Comparison of ENCODE assay signal across 17 cellular contexts in the genomic region with DNA sequence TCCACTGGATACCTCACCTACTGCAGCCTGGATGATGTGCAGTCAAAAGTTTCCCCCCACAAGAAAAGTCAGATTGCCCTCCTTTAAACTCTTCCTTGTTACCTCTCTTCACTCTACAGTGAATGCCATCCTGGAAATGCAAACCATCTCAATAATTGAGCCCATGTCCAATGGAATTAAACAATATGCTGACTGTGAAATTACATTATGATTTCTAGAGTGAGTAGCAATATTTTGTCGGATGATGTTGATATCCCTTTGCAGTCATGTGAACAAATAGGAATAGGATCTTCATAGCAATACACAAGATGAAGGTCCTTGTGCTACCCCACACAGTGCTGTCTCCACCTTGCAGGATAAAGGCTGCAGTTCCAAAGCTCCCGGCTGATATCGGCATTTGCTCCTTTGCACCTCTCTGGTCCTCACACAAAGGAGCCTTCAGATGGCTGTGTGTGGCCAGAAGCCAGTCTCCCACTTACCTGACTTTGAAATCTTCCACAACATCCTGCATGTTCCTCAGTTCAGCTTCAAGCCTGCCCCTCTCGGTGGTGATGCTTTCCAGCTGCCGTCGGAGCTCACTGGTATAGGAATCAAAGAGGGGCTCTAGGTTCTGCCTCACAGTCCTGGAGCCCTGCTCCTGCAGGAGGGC. TPM values are rescaled to one million over a fixed set of nuclear protein-coding genes. Genes with fewer than 3 reads are reported as not detected.
A peak's percentile ranks its signal among the peaks of the same experiment; 100 is the strongest.
DNase-seq lines count a peak whose midpoint lies in the region; ATAC-seq, FAIRE-seq and TF ChIP-seq lines count a peak whose summit lies in the region.
"Had no signal": no experiment of that assay in that cellular context is flagged by ENCODE, and none has a peak within 500 bp of the region (broad histone marks: within the 10 kb centered on the region; RNA-seq: fewer than 3 reads in every experiment).

No MANE protein-coding gene starts in this region.

- H3K79me2 ChIP-seq in keratinocyte (ENCODE audit: control insufficient read depth, insufficient read depth, low read length) = peaks cover 2% of the 10 kb centered on the region

- no peak for TF ChIP-seq CTCF in A549 (IDR thresholded peaks at IDR 0.05)
- no peak for TF ChIP-seq CTCF in bronchial epithelial cell (IDR thresholded peaks at IDR 0.05; ENCODE audit: insufficient read depth, low read length, severe bottlenecking)
- TF ChIP-seq CTCF in keratinocyte (optimal IDR thresholded peaks at IDR 0.05 in 1 of 3, IDR thresholded peaks at IDR 0.05 in 1 of 3, conservative IDR thresholded peaks at IDR 0.05 in 1 of 3; ENCODE audit: extremely low read depth in 1 of 3, insufficient read depth in 2 of 3, low read length in 3 of 3) = no peak
- TF ChIP-seq CTCF in vagina (IDR thresholded peaks at IDR 0.05) = no peak

- CTCF ChIA-PET in A549 (lab: Yijun Ruan, JAX) = interaction anchor here (1.0 to 2.2 kb wide), 2 partner anchors 10 to 60 kb away, joined by 4 to 7 read pairs; no protein-coding TSS in a partner anchor

- TF ChIP-seq RAD21 in A549 (conservative IDR thresholded peaks at IDR 0.05 in 1 of 2, IDR thresholded peaks at IDR 0.05 in 1 of 2) = no peak

- H3K9me1 ChIP-seq in keratinocyte (ENCODE audit: control insufficient read depth, extremely low read depth, insufficient read depth, low read length) = no peaks in the 10 kb centered on the region

- TF ChIP-seq POLR2A in A549 (IDR thresholded peaks at IDR 0.05; ENCODE audit: low read length) (no peak), vagina (IDR thresholded peaks at IDR 0.05) (no peak)

- no peaks in the 10 kb centered on the region for H3K9me3 ChIP-seq in A549
- no peaks in the 10 kb centered on the region for H3K9me3 ChIP-seq in keratinocyte (ENCODE audit: control insufficient read depth, low read depth, low read length)
- no peaks in the 10 kb centered on the region for H3K9me3 ChIP-seq in vagina
- H3K9me3 ChIP-seq: BE2C, Caco-2 had no signal

- H3K4me3 ChIP-seq in A549 (no peak overlapping the region), bronchial epithelial cell (ENCODE audit: low read depth, low read length) (no peak overlapping the region), keratinocyte (ENCODE audit: control insufficient read depth in 2 of 3, extremely low read depth in 1 of 3, insufficient read depth in 2 of 3, low read depth in 1 of 3, low read length in 3 of 3) (no peak overlapping the region), vagina (no peak overlapping the region)

- no peak overlapping the region for H2AFZ ChIP-seq in keratinocyte (ENCODE audit: control insufficient read depth, low read length)

- no peak overlapping the region for H3K27ac Mint-ChIP-seq in activated naive CD8-positive, alpha-beta T cell treated with anti-CD3 and anti-CD28 coated beads, Interleukin-2, amount 50 U/mL, for 24 hours
- H3K27ac Mint-ChIP-seq: CD4-positive, CD25-positive, alpha-beta regulatory T cell; H9 had no signal

- no peaks in the 10 kb centered on the region for H3K9me3 Mint-ChIP-seq in activated naive CD8-positive, alpha-beta T cell treated with anti-CD3 and anti-CD28 coated beads, Interleukin-2, amount 50 U/mL, for 24 hours
- H3K9me3 Mint-ChIP-seq: CD4-positive, CD25-positive, alpha-beta regulatory T cell; H9 had no signal

- TF ChIP-seq EP300 in A549 (IDR thresholded peaks at IDR 0.05) = no peak

- H3K4me1 Mint-ChIP-seq in activated naive CD8-positive, alpha-beta T cell treated with anti-CD3 and anti-CD28 coated beads, Interleukin-2, amount 50 U/mL, for 24 hours = no peaks in the 10 kb centered on the region

- POLR2A ChIA-PET in A549 (lab: Yijun Ruan, JAX) = no interaction called here

- H3K4me1 ChIP-seq in A549 (no peaks in the 10 kb centered on the region), keratinocyte (ENCODE audit: control insufficient read depth, extremely low read depth, insufficient read depth, low read length) (peaks cover 38% of the 10 kb centered on the region), vagina (peaks cover 23% of the 10 kb centered on the region)
- H3K4me1 ChIP-seq: BE2C had no signal

- ATAC-seq in A549 = no peak
- ATAC-seq in activated naive CD8-positive, alpha-beta T cell treated with anti-CD3 and anti-CD28 coated beads, Interleukin-2, amount 50 U/mL, for 24 hours = no peak

- no peaks in the 10 kb centered on the region for H3K27me3 ChIP-seq in bronchial epithelial cell (ENCODE audit: control insufficient read depth, insufficient read depth, low read length)
- H3K27me3 ChIP-seq in keratinocyte (ENCODE audit: control insufficient read depth, extremely low read depth, insufficient read depth, low read length) = no peaks in the 10 kb centered on the region
- H3K27me3 ChIP-seq in vagina = no peaks in the 10 kb centered on the region

- H3K36me3 Mint-ChIP-seq in activated naive CD8-positive, alpha-beta T cell treated with anti-CD3 and anti-CD28 coated beads, Interleukin-2, amount 50 U/mL, for 24 hours (ENCODE audit: low read depth) = no peaks in the 10 kb centered on the region
- H3K36me3 Mint-ChIP-seq: CD4-positive, CD25-positive, alpha-beta regulatory T cell had no signal

- H3K4me2 ChIP-seq in A549 (no peak overlapping the region), keratinocyte (ENCODE audit: control insufficient read depth, extremely low read depth, insufficient read depth, low read depth, low read length) (no peak overlapping the region)

- no peak overlapping the region for H3K4me3 Mint-ChIP-seq in activated naive CD8-positive, alpha-beta T cell treated with anti-CD3 and anti-CD28 coated beads, Interleukin-2, amount 50 U/mL, for 24 hours
- H3K4me3 Mint-ChIP-seq: CD4-positive, CD25-positive, alpha-beta regulatory T cell; H9 had no signal

- intact Hi-C loops in vagina (cut with DNase I) = no loop called here

- dilution Hi-C loops in keratinocyte (cut with MboI; ENCODE audit: extremely low pct_ligation_motif_present, low sequenced_read_pairs) = no loop called here

- DNase-seq in A549 (ENCODE audit: low read depth in 1 of 2, low spot score in 1 of 2) (no peak), bronchial epithelial cell (ENCODE audit: low read depth) (no peak), keratinocyte (ENCODE audit: low read depth, low spot score) (no peak), vagina (ENCODE audit: extremely low spot score in 2 of 2) (peak; percentile 31 to 75), AG08395 (ENCODE audit: low spot score) (no peak), HPDE6-E6E7 (ENCODE audit: extremely low spot score) (no peak)
- no peak for DNase-seq in activated naive CD8-positive, alpha-beta T cell treated with anti-CD3 and anti-CD28 coated beads, Interleukin-2, amount 50 U/mL, for 24 hours
- DNase-seq: 8988T; BE2C; C1 segment of cervical spinal cord; Caco-2; CD4-positive, CD25-positive, alpha-beta regulatory T cell; H9 had no signal

- H3K9ac ChIP-seq in keratinocyte (ENCODE audit: control insufficient read depth, extremely low read depth, insufficient read depth, low read length) = no peak overlapping the region

- FAIRE-seq in A549 (lab: Jason Lieb, UNC) = no peak
- FAIRE-seq in bronchial epithelial cell (lab: Jason Lieb, UNC) = peak; percentile 89
- peak; percentile 17 for FAIRE-seq in keratinocyte (lab: Jason Lieb, UNC)
- FAIRE-seq: D721Med, G401.6, GM12891, H1 had no signal

- no peaks in the 10 kb centered on the region for H4K20me1 ChIP-seq in keratinocyte (ENCODE audit: control insufficient read depth, extremely low read depth, insufficient read depth, low read length)

- 83% methylated on average over 6 of the region's 6 CpGs for WGBS in A549 (ENCODE audit: missing lambda C conversion rate)

- H3K27ac ChIP-seq in A549 = no peak overlapping the region
- H3K27ac ChIP-seq in keratinocyte (ENCODE audit: control insufficient read depth, insufficient read depth, low read length) = no peak overlapping the region
- H3K27ac ChIP-seq in vagina = no peak overlapping the region

- no peaks in the 10 kb centered on the region for H3K36me3 ChIP-seq in bronchial epithelial cell (ENCODE audit: control insufficient read depth, insufficient read depth, low read length)
- peaks cover 0 to 3% of the 10 kb centered on the region in 2 experiments for H3K36me3 ChIP-seq in keratinocyte (ENCODE audit: control insufficient read depth in 2 of 2, extremely low read depth in 1 of 2, insufficient read depth in 2 of 2, low read length in 2 of 2)
- no peaks in the 10 kb centered on the region for H3K36me3 ChIP-seq in vagina
- H3K36me3 ChIP-seq: BE2C had no signal

- peaks cover 20% of the 10 kb centered on the region for H3K27me3 Mint-ChIP-seq in activated naive CD8-positive, alpha-beta T cell treated with anti-CD3 and anti-CD28 coated beads, Interleukin-2, amount 50 U/mL, for 24 hours

RNA-seq across cellular contexts. Expression of a gene that starts 1.5 kb away (rescaled TPM):
- polyA plus RNA-seq in A549 (2011; rRNA removed) = not detected in 2 replicates
- polyA plus RNA-seq in A549 (2012; cell fraction: cytosol; rRNA removed) = 0.03 TPM in 1 of 2 replicates, not detected in the other
- 0.01 and 0.05 TPM in 2 replicates for polyA plus RNA-seq in A549 (2012; cell fraction: nucleus; rRNA removed)
- not detected in 3 replicates for polyA plus RNA-seq in A549 (2017; fragmentation: RNase III; extraction: RNeasy Plus Mini Kit Qiagen cat#74134 plus additional on column Dnase treatment)
- not detected in 2 replicates for polyA minus RNA-seq in A549 (2011; rRNA and poly(A)+ RNA removed)
- total RNA-seq in bronchial epithelial cell = 1.8 and 7.3 TPM in 2 replicates
- polyA plus RNA-seq in keratinocyte = 59.4 to 151 TPM (median 60.5 TPM) in 3 replicates
- polyA plus RNA-seq in keratinocyte (2011; ENCODE audit: low read depth) = 143 TPM
- 91.3 and 121 TPM in 2 replicates for polyA plus RNA-seq in keratinocyte (2011; cell fraction: cytosol; rRNA removed)
- 151 and 198 TPM in 2 replicates for polyA plus RNA-seq in keratinocyte (2011; cell fraction: nucleus; rRNA removed)
- 57.0 and 152 TPM in 2 replicates for polyA plus RNA-seq in keratinocyte (2012; ENCODE audit: low replicate concordance)
- 77.0 to 171 TPM (median 89.5 TPM) in 3 replicates for polyA minus RNA-seq in keratinocyte
- polyA minus RNA-seq in keratinocyte (2011; cell fraction: cytosol; rRNA and poly(A)+ RNA removed) = 144 TPM
- polyA minus RNA-seq in keratinocyte (2011; cell fraction: nucleus; rRNA and poly(A)+ RNA removed) = 87.8 and 113 TPM in 2 replicates
- not detected for total RNA-seq in vagina
- total RNA-seq: Caco-2; CD4-positive, CD25-positive, alpha-beta regulatory T cell; H1; H9 had no signal
- polyA plus RNA-seq: CD4-positive, CD25-positive, alpha-beta regulatory T cell; H1 had no signal

RNA-seq across cellular contexts. Expression of a gene that starts 19.3 kb away (rescaled TPM):
- polyA plus RNA-seq in A549 (2011; rRNA removed) = not detected in 2 replicates
- polyA plus RNA-seq in A549 (2012; cell fraction: cytosol; rRNA removed) = 0.01 TPM in 1 of 2 replicates, not detected in the other
- 0.01 TPM in 1 of 2 replicates, not detected in the other for polyA plus RNA-seq in A549 (2012; cell fraction: nucleus; rRNA removed)
- not detected in 3 replicates for polyA plus RNA-seq in A549 (2017; fragmentation: RNase III; extraction: RNeasy Plus Mini Kit Qiagen cat#74134 plus additional on column Dnase treatment)
- not detected in 2 replicates for polyA minus RNA-seq in A549 (2011; rRNA and poly(A)+ RNA removed)
- 287 and 1,881 TPM in 2 replicates for total RNA-seq in bronchial epithelial cell
- 1,722 to 4,902 TPM (median 2,016 TPM) in 3 replicates for polyA plus RNA-seq in keratinocyte
- 2,938 TPM for polyA plus RNA-seq in keratinocyte (2011; ENCODE audit: low read depth)
- polyA plus RNA-seq in keratinocyte (2011; cell fraction: cytosol; rRNA removed) = 2,812 and 3,083 TPM in 2 replicates
- polyA plus RNA-seq in keratinocyte (2011; cell fraction: nucleus; rRNA removed) = 2,797 and 2,980 TPM in 2 replicates
- polyA plus RNA-seq in keratinocyte (2012; ENCODE audit: low replicate concordance) = 1,858 and 2,565 TPM in 2 replicates
- polyA minus RNA-seq in keratinocyte = 2,114 to 3,991 TPM (median 2,742 TPM) in 3 replicates
- 3,211 TPM for polyA minus RNA-seq in keratinocyte (2011; cell fraction: cytosol; rRNA and poly(A)+ RNA removed)
- polyA minus RNA-seq in keratinocyte (2011; cell fraction: nucleus; rRNA and poly(A)+ RNA removed) = 1,354 and 1,584 TPM in 2 replicates
- 184 TPM for total RNA-seq in vagina
- total RNA-seq: Caco-2; CD4-positive, CD25-positive, alpha-beta regulatory T cell; H1; H9 had no signal
- polyA plus RNA-seq: CD4-positive, CD25-positive, alpha-beta regulatory T cell; H1 had no signal

RNA-seq across cellular contexts. Expression of a gene that starts 26.5 kb away (rescaled TPM):
- polyA plus RNA-seq in A549 (2011; rRNA removed) (not detected in 2 replicates), A549 (2017; fragmentation: RNase III; extraction: RNeasy Plus Mini Kit Qiagen cat#74134 plus additional on column Dnase treatment) (not detected in 3 replicates), keratinocyte (0.03 TPM in 1 of 3 replicates, not detected in the others)
- not detected in 2 replicates for polyA plus RNA-seq in A549 (2012; cell fraction: cytosol; rRNA removed)
- 0.01 TPM in 1 of 2 replicates, not detected in the other for polyA plus RNA-seq in A549 (2012; cell fraction: nucleus; rRNA removed)
- polyA minus RNA-seq in A549 (2011; rRNA and poly(A)+ RNA removed) = not detected in 2 replicates
- total RNA-seq in bronchial epithelial cell (not detected in 2 replicates), vagina (not detected)
- 0.10 TPM for polyA plus RNA-seq in keratinocyte (2011; ENCODE audit: low read depth)
- polyA plus RNA-seq in keratinocyte (2011; cell fraction: cytosol; rRNA removed) = not detected in 2 replicates
- polyA plus RNA-seq in keratinocyte (2011; cell fraction: nucleus; rRNA removed) = not detected in 2 replicates
- 0.25 TPM in 1 of 2 replicates, not detected in the other for polyA plus RNA-seq in keratinocyte (2012; ENCODE audit: low replicate concordance)
- polyA minus RNA-seq in keratinocyte = not detected in 3 replicates
- polyA minus RNA-seq in keratinocyte (2011; cell fraction: cytosol; rRNA and poly(A)+ RNA removed) = not detected
- polyA minus RNA-seq in keratinocyte (2011; cell fraction: nucleus; rRNA and poly(A)+ RNA removed) = not detected in 2 replicates
- total RNA-seq: Caco-2; CD4-positive, CD25-positive, alpha-beta regulatory T cell; H1; H9 had no signal
- polyA plus RNA-seq: CD4-positive, CD25-positive, alpha-beta regulatory T cell; H1 had no signal

RNA-seq across cellular contexts. Expression of a gene that starts 40.9 kb away (rescaled TPM):
- not detected in 2 replicates for polyA plus RNA-seq in A549 (2011; rRNA removed)
- not detected in 2 replicates for polyA plus RNA-seq in A549 (2012; cell fraction: cytosol; rRNA removed)
- not detected in 2 replicates for polyA plus RNA-seq in A549 (2012; cell fraction: nucleus; rRNA removed)
- not detected in 3 replicates for polyA plus RNA-seq in A549 (2017; fragmentation: RNase III; extraction: RNeasy Plus Mini Kit Qiagen cat#74134 plus additional on column Dnase treatment)
- polyA minus RNA-seq in A549 (2011; rRNA and poly(A)+ RNA removed) = not detected in 2 replicates
- total RNA-seq in bronchial epithelial cell = 16.8 and 138 TPM in 2 replicates
- 203 to 1,358 TPM (median 357 TPM) in 3 replicates for polyA plus RNA-seq in keratinocyte
- polyA plus RNA-seq in keratinocyte (2011; ENCODE audit: low read depth) = 180 TPM
- 276 and 391 TPM in 2 replicates for polyA plus RNA-seq in keratinocyte (2011; cell fraction: cytosol; rRNA removed)
- polyA plus RNA-seq in keratinocyte (2011; cell fraction: nucleus; rRNA removed) = 374 and 380 TPM in 2 replicates
- polyA plus RNA-seq in keratinocyte (2012; ENCODE audit: low replicate concordance) = 210 and 280 TPM in 2 replicates
- 453 to 1,813 TPM (median 710 TPM) in 3 replicates for polyA minus RNA-seq in keratinocyte
- 562 TPM for polyA minus RNA-seq in keratinocyte (2011; cell fraction: cytosol; rRNA and poly(A)+ RNA removed)
- polyA minus RNA-seq in keratinocyte (2011; cell fraction: nucleus; rRNA and poly(A)+ RNA removed) = 354 and 380 TPM in 2 replicates
- 257 TPM for total RNA-seq in vagina
- total RNA-seq: Caco-2; CD4-positive, CD25-positive, alpha-beta regulatory T cell; H1; H9 had no signal
- polyA plus RNA-seq: CD4-positive, CD25-positive, alpha-beta regulatory T cell; H1 had no signal

RNA-seq across cellular contexts. Expression of a gene that starts 47.2 kb away (rescaled TPM):
- not detected in 2 replicates for polyA plus RNA-seq in A549 (2011; rRNA removed)
- polyA plus RNA-seq in A549 (2012; cell fraction: cytosol; rRNA removed) = 0.01 and 0.03 TPM in 2 replicates
- polyA plus RNA-seq in A549 (2012; cell fraction: nucleus; rRNA removed) = 0.02 and 0.05 TPM in 2 replicates
- not detected in 3 replicates for polyA plus RNA-seq in A549 (2017; fragmentation: RNase III; extraction: RNeasy Plus Mini Kit Qiagen cat#74134 plus additional on column Dnase treatment)
- not detected in 2 replicates for polyA minus RNA-seq in A549 (2011; rRNA and poly(A)+ RNA removed)
- total RNA-seq in bronchial epithelial cell = not detected in 2 replicates
- 0.05 to 0.13 TPM (median 0.10 TPM) in 3 replicates for polyA plus RNA-seq in keratinocyte
- polyA plus RNA-seq in keratinocyte (2011; ENCODE audit: low read depth) = 0.50 TPM
- 0.02 and 0.08 TPM in 2 replicates for polyA plus RNA-seq in keratinocyte (2011; cell fraction: cytosol; rRNA removed)
- polyA plus RNA-seq in keratinocyte (2011; cell fraction: nucleus; rRNA removed) = 0.06 and 0.24 TPM in 2 replicates
- 0.34 TPM in 1 of 2 replicates, not detected in the other for polyA plus RNA-seq in keratinocyte (2012; ENCODE audit: low replicate concordance)
- 0.20 TPM in 1 of 3 replicates, not detected in the others for polyA minus RNA-seq in keratinocyte
- not detected for polyA minus RNA-seq in keratinocyte (2011; cell fraction: cytosol; rRNA and poly(A)+ RNA removed)
- 0.21 TPM in 1 of 2 replicates, not detected in the other for polyA minus RNA-seq in keratinocyte (2011; cell fraction: nucleus; rRNA and poly(A)+ RNA removed)
- total RNA-seq in vagina = not detected
- total RNA-seq: Caco-2; CD4-positive, CD25-positive, alpha-beta regulatory T cell; H1; H9 had no signal
- polyA plus RNA-seq: CD4-positive, CD25-positive, alpha-beta regulatory T cell; H1 had no signal

Comparison
In these comparisons a context has a peak if more than half of its experiments do, and no peak if none do; other contexts are left out.
1. DNase-seq: peak in vagina (2 of 2); none in A549 (0 of 2), bronchial epithelial cell (single experiment), keratinocyte (single experiment), activated naive CD8-positive, alpha-beta T cell treated with anti-CD3 and anti-CD28 coated beads, Interleukin-2, amount 50 U/mL, for 24 hours (single experiment), AG08395 (single experiment) and HPDE6-E6E7 (single experiment).